17 cellular contexts compared by ENCODE assay signal in genomic region chr5:141841376-141841775, GRCh38. TPM values are rescaled to one million over a fixed set of nuclear protein-coding genes. Genes with fewer than 3 reads are reported as not detected.
DNase-seq lines count a peak whose midpoint lies in the region; ATAC-seq, FAIRE-seq and TF ChIP-seq lines count a peak whose summit lies in the region.
"Had no signal": no experiment of that assay in that cellular context is flagged by ENCODE, and none has a peak within 500 bp of the region (broad histone marks: within the 10 kb centered on the region; RNA-seq: fewer than 3 reads in every experiment).

No MANE protein-coding gene starts in this region.

- no peak overlapping the region for H3K4me3 ChIP-seq in HUES6 (ENCODE audit: low read depth, low read length)
- no peak overlapping the region for H3K4me3 ChIP-seq in kidney (ENCODE audit: low read length in 2 of 2)
- H3K4me3 ChIP-seq in subcutaneous abdominal adipose tissue (ENCODE audit: low read depth in 1 of 5, low read length in 5 of 5) = no peak overlapping the region
- H3K4me3 ChIP-seq: coronary artery had no signal

- H3K4me1 ChIP-seq in HUES6 (ENCODE audit: control insufficient read depth, insufficient read depth, low read length) = peaks cover 90% of the 10 kb centered on the region
- peaks cover 62 to 65% of the 10 kb centered on the region in 2 donors for H3K4me1 ChIP-seq in kidney (ENCODE audit: control insufficient read depth in 1 of 2, insufficient read depth in 1 of 2, low read depth in 1 of 2, low read length in 2 of 2)
- H3K4me1 ChIP-seq in subcutaneous abdominal adipose tissue (ENCODE audit: control insufficient read depth in 5 of 5, insufficient read depth in 5 of 5, low read length in 5 of 5) = peaks cover 3 to 81% (median 14%) of the 10 kb centered on the region in 5 donors

- FAIRE-seq in kidney (lab: Jason Lieb, UNC) = no peak
- FAIRE-seq: frontal cortex had no signal

- H3K27ac ChIP-seq in HUES6 (ENCODE audit: low read depth, low read length) (no peak overlapping the region), VCaP (peak overlapping the region; percentile 92), kidney (ENCODE audit: low read depth in 2 of 2, low read length in 2 of 2) (peak overlapping the region; percentile 80 to 90), subcutaneous abdominal adipose tissue (ENCODE audit: low read depth, low read length) (peak overlapping the region; percentile 75)

- ATAC-seq in HG03469 (IDR thresholded peaks at IDR 0.05; ENCODE audit: unreplicated experiment) = no peak
- no peak for ATAC-seq in stimulated activated naive CD8-positive, alpha-beta T cell treated with anti-CD3 and anti-CD28 coated beads, Interleukin-15, Interleukin-2, amounts not matched to agents 100 U/mL and 50 U/mL, for 24 hours
- ATAC-seq: activated naive CD4-positive, alpha-beta T cell treated with anti-CD3 and anti-CD28 coated beads, Interleukin-2, amount 50 U/mL, for 72 hours had no signal

- H3K9me3 ChIP-seq in HUES6 (ENCODE audit: control insufficient read depth, insufficient read depth, low read depth, low read length) (no peaks in the 10 kb centered on the region), kidney (ENCODE audit: control insufficient read depth in 1 of 2, low read length in 2 of 2) (no peaks in the 10 kb centered on the region), subcutaneous abdominal adipose tissue (ENCODE audit: control insufficient read depth in 5 of 5, low read length in 5 of 5) (no peaks in the 10 kb centered on the region)

- H3K27me3 ChIP-seq in HUES6 (ENCODE audit: control insufficient read depth, insufficient read depth, low read length) (no peaks in the 10 kb centered on the region), subcutaneous abdominal adipose tissue (ENCODE audit: control insufficient read depth in 5 of 5, insufficient read depth in 4 of 5, low read length in 5 of 5) (peaks cover 2 to 41% (median 22%) of the 10 kb centered on the region in 5 donors)

- DNase-seq in kidney = peak; percentile 92
- no peak for DNase-seq in stimulated activated naive CD4-positive, alpha-beta T cell (lab: John Stamatoyannopoulos, UW)
- no peak for DNase-seq in stimulated activated naive CD8-positive, alpha-beta T cell treated with anti-CD3 and anti-CD28 coated beads, Interleukin-15, Interleukin-2, amounts not matched to agents 100 U/mL and 50 U/mL, for 24 hours
- DNase-seq in HuH-7 (ENCODE audit: low spot score) = no peak
- DNase-seq: CD4-positive, alpha-beta memory T cell; left cardiac atrium; NCI-H146; stimulated activated CD4-positive, alpha-beta T cell treated with anti-CD3 and anti-CD28 coated beads, Interleukin-1b, Interleukin-23, amount 100 ng/mL, for 48 hours; stimulated activated naive CD4-positive, alpha-beta T cell treated with Interleukin-2 at 50 U/mL for 16 hours; T-helper 9 cell had no signal

- H3K9ac ChIP-seq in HUES6 (ENCODE audit: low read length) (peak overlapping the region; percentile 30), kidney (ENCODE audit: low read length in 2 of 2) (peak overlapping the region; percentile 39 to 62), subcutaneous abdominal adipose tissue (ENCODE audit: low read length in 5 of 5) (peak overlapping the region in 1 of 5 donors; percentile 11)

- TF ChIP-seq CTCF in VCaP (conservative IDR thresholded peaks at IDR 0.05) (no peak), kidney (IDR thresholded peaks at IDR 0.05; ENCODE audit: borderline replicate concordance, extremely low read depth, insufficient read depth) (no peak)

- intact Hi-C loops in kidney (cut with DNase I) = no loop called here

- H3K36me3 ChIP-seq in HUES6 (ENCODE audit: control insufficient read depth, insufficient read depth, low read length) (no peaks in the 10 kb centered on the region), kidney (ENCODE audit: control insufficient read depth in 1 of 2, insufficient read depth in 2 of 2, low read length in 2 of 2) (no peaks in the 10 kb centered on the region), subcutaneous abdominal adipose tissue (ENCODE audit: control insufficient read depth in 5 of 5, insufficient read depth in 5 of 5, low read length in 5 of 5) (no peaks in the 10 kb centered on the region)

RNA-seq across cellular contexts. Expression of gene PCDH1, which starts 36.8 kb away (rescaled TPM):
- total RNA-seq in kidney = 147 TPM
- polyA plus RNA-seq in kidney (ENCODE audit: insufficient read depth, low read depth, low replicate concordance) = 37.3 TPM
- total RNA-seq: CD4-positive, alpha-beta memory T cell had no signal
- polyA plus RNA-seq: CD4-positive, alpha-beta memory T cell had no signal
